ENCODE assay signal across 8 cellular contexts in the genomic region with DNA sequence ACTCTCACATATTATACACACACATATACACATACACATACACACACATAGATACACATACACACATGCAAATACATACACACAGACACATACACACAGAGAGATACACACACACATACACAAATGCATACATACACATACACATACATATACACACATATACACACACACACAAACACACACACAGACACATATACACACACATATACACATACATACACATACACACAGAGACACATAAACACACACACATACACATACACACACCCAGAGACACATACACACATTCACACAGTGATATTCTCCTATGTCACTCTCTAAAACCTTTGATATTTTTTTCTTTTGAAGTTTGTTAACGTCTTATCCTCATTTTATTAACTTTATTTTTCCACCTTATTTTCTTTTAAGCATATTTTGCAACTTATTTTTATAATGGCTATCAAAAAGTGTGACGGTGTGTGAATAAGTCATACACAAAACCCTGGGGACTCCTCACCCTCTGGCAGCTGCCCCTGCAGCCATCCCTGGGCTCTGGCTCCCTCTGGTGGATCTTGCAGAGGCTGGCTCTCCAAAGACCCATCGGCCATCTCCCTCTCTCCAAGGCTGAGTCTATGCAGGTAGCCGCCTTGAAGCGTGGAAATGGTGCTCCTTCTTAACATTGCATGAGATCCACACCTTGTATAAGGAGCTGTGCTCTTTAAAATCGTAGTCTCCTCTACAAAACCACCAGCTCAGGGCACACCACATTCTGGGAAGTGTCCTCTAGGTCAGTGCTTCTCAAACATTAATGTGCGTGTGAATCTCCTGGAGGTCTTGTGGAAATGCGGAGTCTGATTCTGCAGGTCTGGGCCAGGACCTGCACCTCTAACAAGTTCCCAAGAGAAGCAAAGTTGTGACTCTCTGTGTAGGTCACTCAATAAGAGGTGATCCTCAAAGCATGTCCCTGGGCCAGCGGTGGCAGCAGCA. TPM values are rescaled to one million over a fixed set of nuclear protein-coding genes. Genes with fewer than 3 reads are reported as not detected.
DNase-seq lines count a peak whose midpoint lies in the region; ATAC-seq, FAIRE-seq and TF ChIP-seq lines count a peak whose summit lies in the region.

No MANE protein-coding gene starts in this region.

- H3K4me1 ChIP-seq in CD8-positive, alpha-beta memory T cell (ENCODE audit: insufficient read depth, low read length) = no peaks in the 10 kb centered on the region
- no peaks in the 10 kb centered on the region for H3K4me1 ChIP-seq in mammary epithelial cell (ENCODE audit: insufficient read depth, low read length)
- no peaks in the 10 kb centered on the region for H3K4me1 ChIP-seq in kidney (ENCODE audit: control insufficient read depth in 1 of 2, insufficient read depth in 1 of 2, low read depth in 1 of 2, low read length in 2 of 2)

- in situ Hi-C loops in mammary epithelial cell (cut with MboI; ENCODE audit: low sequenced_read_pairs in 2 of 2) = loop anchor here (10.0 to 25.0 kb wide), 3 partner anchors 59 to 419 kb away; no protein-coding TSS in a partner anchor

- H3K9ac ChIP-seq in mammary epithelial cell (ENCODE audit: insufficient read depth, low read length) (no peak overlapping the region), kidney (ENCODE audit: low read length in 2 of 2) (no peak overlapping the region)

- no peaks in the 10 kb centered on the region for H3K79me2 ChIP-seq in mammary epithelial cell (ENCODE audit: insufficient read depth, low read length)

- BruUV-seq in mammary epithelial cell (replicated peaks; lab: Mats Ljungman, UMichigan) = no TSS peak

- intact Hi-C loops in mammary epithelial cell (cut with micrococcal nuclease) = loop anchor here (1.0 to 5.0 kb wide), 7 partner anchors 55 to 424 kb away; no protein-coding TSS in a partner anchor
- intact Hi-C loops in kidney (cut with DNase I) = no loop called here

- no peaks in the 10 kb centered on the region for H3K36me3 Mint-ChIP-seq in CD8-positive, alpha-beta memory T cell

- H3K27ac Mint-ChIP-seq in CD8-positive, alpha-beta memory T cell = no peak overlapping the region

- no peak overlapping the region for H2AFZ ChIP-seq in mammary epithelial cell (ENCODE audit: low read depth, low read length)

- no peaks in the 10 kb centered on the region for H3K36me3 ChIP-seq in CD8-positive, alpha-beta memory T cell (ENCODE audit: insufficient read depth, low read length)
- H3K36me3 ChIP-seq in mammary epithelial cell (ENCODE audit: insufficient read depth, low read length) (no peaks in the 10 kb centered on the region), kidney (ENCODE audit: control insufficient read depth in 1 of 2, insufficient read depth in 2 of 2, low read length in 2 of 2) (no peaks in the 10 kb centered on the region)

- peaks cover 3 to 16% of the 10 kb centered on the region in 2 donors for H3K27me3 Mint-ChIP-seq in CD8-positive, alpha-beta memory T cell

- POLR2A ChIA-PET in CD8-positive, alpha-beta memory T cell (lab: Charles Lee) = no interaction called here

- H3K27me3 ChIP-seq in CD8-positive, alpha-beta memory T cell (ENCODE audit: insufficient read depth, low read length, poor library complexity, severe bottlenecking) = no peaks in the 10 kb centered on the region
- H3K27me3 ChIP-seq in mammary epithelial cell (ENCODE audit: insufficient read depth, low read length) = no peaks in the 10 kb centered on the region

- H3K4me3 Mint-ChIP-seq in CD8-positive, alpha-beta memory T cell = no peak overlapping the region

- DNase-seq in CD8-positive, alpha-beta memory T cell = peak in 4 of 5 donors; percentile 10 to 61 (median 26)
- peak; percentile 71 for DNase-seq in NCI-H1436 (lab: John Stamatoyannopoulos, UW)
- peak; percentile 16 for DNase-seq in T1000 (lab: John Stamatoyannopoulos, UW)
- DNase-seq in mammary epithelial cell = peak; percentile 65
- peak; percentile 86 for DNase-seq in kidney
- peak; percentile 31 to 32 for DNase-seq in stimulated activated CD4-positive, alpha-beta T cell treated with anti-CD3 and anti-CD28 coated beads, Interleukin-1b, Interleukin-23, amount 100 ng/mL, for 4 hours (ENCODE audit: low read depth in 2 of 2)
- no peak for DNase-seq in NCI-H1048 (lab: John Stamatoyannopoulos, UW)

- ATAC-seq in GM21360 (IDR thresholded peaks at IDR 0.05; ENCODE audit: unreplicated experiment) = peak; percentile 72

- no peaks in the 10 kb centered on the region for H3K9me3 ChIP-seq in CD8-positive, alpha-beta memory T cell (ENCODE audit: low read length)
- no peaks in the 10 kb centered on the region for H3K9me3 ChIP-seq in mammary epithelial cell (replicated peaks; ENCODE audit: insufficient read depth, low read length)
- no peaks in the 10 kb centered on the region for H3K9me3 ChIP-seq in kidney (ENCODE audit: control insufficient read depth in 1 of 2, low read length in 2 of 2)

- WGBS in mammary epithelial cell (ENCODE audit: low coverage, missing lambda C conversion rate) = 35% methylated on average over 9 of the region's 9 CpGs

- H3K9me3 Mint-ChIP-seq in CD8-positive, alpha-beta memory T cell = no peaks in the 10 kb centered on the region

- no peaks in the 10 kb centered on the region for H4K20me1 ChIP-seq in mammary epithelial cell (ENCODE audit: insufficient read depth, low read length)

- dilution Hi-C loops in mammary epithelial cell (cut with HindIII; ENCODE audit: low sequenced_read_pairs) = no loop called here

- peak; percentile 93 to 97 for TF ChIP-seq CTCF in mammary epithelial cell (conservative IDR thresholded peaks at IDR 0.05 in 1 of 2, IDR thresholded peaks at IDR 0.05 in 1 of 2; ENCODE audit: extremely low read depth in 1 of 2, insufficient read depth in 1 of 2, low read depth in 1 of 2, low read length in 2 of 2)
- TF ChIP-seq CTCF in kidney (IDR thresholded peaks at IDR 0.05; ENCODE audit: borderline replicate concordance, extremely low read depth, insufficient read depth) = peak; percentile 74

- no peak for FAIRE-seq in kidney (lab: Jason Lieb, UNC)

- H3K4me2 ChIP-seq in mammary epithelial cell (ENCODE audit: insufficient read depth, low read depth, low read length) = no peak overlapping the region

- H3K27ac ChIP-seq in CD8-positive, alpha-beta memory T cell (ENCODE audit: low read depth, low read length) = no peak overlapping the region
- no peak overlapping the region for H3K27ac ChIP-seq in mammary epithelial cell (ENCODE audit: insufficient read depth, low read depth, low read length)
- H3K27ac ChIP-seq in kidney (ENCODE audit: low read depth in 2 of 2, low read length in 2 of 2) = no peak overlapping the region

- CTCF ChIA-PET in CD8-positive, alpha-beta memory T cell (lab: Charles Lee) = interaction anchor here (1.2 kb wide), 1 partner anchor 9 kb away, joined by 3 read pairs; no protein-coding TSS in a partner anchor
- CTCF ChIA-PET in mammary epithelial cell (lab: Charles Lee; ENCODE audit: low non-redundant PET) = no interaction called here

- no peak overlapping the region for H3K4me3 ChIP-seq in CD8-positive, alpha-beta memory T cell (ENCODE audit: low read length)
- H3K4me3 ChIP-seq in mammary epithelial cell (replicated peaks in 1 of 3; ENCODE audit: insufficient read depth in 1 of 3, low read depth in 2 of 3, low read length in 3 of 3) (no peak overlapping the region), kidney (ENCODE audit: low read length in 2 of 2) (no peak overlapping the region)

- H3K4me1 Mint-ChIP-seq in CD8-positive, alpha-beta memory T cell = peaks cover 7 to 9% (median 8%) of the 10 kb centered on the region in 3 donors

RNA-seq across cellular contexts. Expression of a gene that starts 4.1 kb away (rescaled TPM):
- not detected for total RNA-seq in CD8-positive, alpha-beta memory T cell
- polyA plus RNA-seq in CD8-positive, alpha-beta memory T cell = not detected
- total RNA-seq in mammary epithelial cell (not detected), kidney (not detected)
- polyA plus RNA-seq in mammary epithelial cell (not detected), kidney (ENCODE audit: insufficient read depth, low read depth, low replicate concordance) (not detected)
- polyA minus RNA-seq in mammary epithelial cell = not detected
